ENCODE assay signal across 1 cellular context in genomic region chr9:33331411-33331891, GRCh38.
TF ChIP-seq lines count a peak whose summit lies in the region.

No MANE protein-coding gene starts in this region.

TF ChIP-seq in K562, 482 proteins besides CTCF, POLR2A, EP300 and RAD21 (continued from another document and continues in another):
- TF ChIP-seq CHAMP1 (IDR thresholded peaks at IDR 0.05): no peak
- no peak for TF ChIP-seq ATF7 (IDR thresholded peaks at IDR 0.05)
- TF ChIP-seq PREB (CRISPR knock-in tag; IDR thresholded peaks at IDR 0.05): no peak
- TF ChIP-seq ZNF239 (CRISPR knock-in tag; IDR thresholded peaks at IDR 0.05): no peak
- no peak for TF ChIP-seq ZNF143 (CRISPR knock-in tag; IDR thresholded peaks at IDR 0.05)
- TF ChIP-seq ZSCAN29 (IDR thresholded peaks at IDR 0.05): no peak
- peak; percentile 84 for TF ChIP-seq SMARCE1 (IDR thresholded peaks at IDR 0.05)
- no peak for TF ChIP-seq ZNF431 (CRISPR knock-in tag; IDR thresholded peaks at IDR 0.05)
- TF ChIP-seq ELF2 (CRISPR knock-in tag; IDR thresholded peaks at IDR 0.05): no peak
- peak; percentile 85 for TF ChIP-seq FOSL1 (tag; conservative IDR thresholded peaks at IDR 0.05)
- no peak for TF ChIP-seq KDM1A (IDR thresholded peaks at IDR 0.05)
- no peak for TF ChIP-seq SP2 (IDR thresholded peaks at IDR 0.05; ENCODE audit: extremely low read depth, low read depth, low read length, poor library complexity, severe bottlenecking)
- TF ChIP-seq KDM4B (IDR thresholded peaks at IDR 0.05; ENCODE audit: borderline replicate concordance in 2 of 2, low read depth in 1 of 2): no peak
- no peak for TF ChIP-seq RREB1 (CRISPR knock-in tag; IDR thresholded peaks at IDR 0.05)
- TF ChIP-seq YY1 (IDR thresholded peaks at IDR 0.05; ENCODE audit: borderline replicate concordance in 1 of 3, control insufficient read depth in 1 of 3, extremely low read depth in 1 of 3, insufficient read depth in 3 of 3, insufficient read length in 1 of 3, insufficient replicate concordance in 2 of 3, low read depth in 1 of 3, low read length in 2 of 3): no peak
- TF ChIP-seq SFPQ (IDR thresholded peaks at IDR 0.05; ENCODE audit: low read depth, low read length): no peak
- TF ChIP-seq THRB (CRISPR knock-in tag; conservative IDR thresholded peaks at IDR 0.05): no peak
- no peak for TF ChIP-seq SP1 (CRISPR knock-in tag; IDR thresholded peaks at IDR 0.05)
- TF ChIP-seq CUX1 (CRISPR knock-in tag; IDR thresholded peaks at IDR 0.05): no peak
- no peak for TF ChIP-seq SMAD2 (IDR thresholded peaks at IDR 0.05; ENCODE audit: low read depth, low read length)
- no peak for TF ChIP-seq ZNF778 (CRISPR knock-in tag; IDR thresholded peaks at IDR 0.05)
- TF ChIP-seq CSDE1 (IDR thresholded peaks at IDR 0.05): no peak
- TF ChIP-seq LARP7 (IDR thresholded peaks at IDR 0.05): no peak
- TF ChIP-seq USF1 (CRISPR knock-in tag; IDR thresholded peaks at IDR 0.05): no peak
- peak in 1 of 2 experiments; percentile 31; a peak in 1 of 4 replicates for TF ChIP-seq TBL1XR1 (IDR thresholded peaks at IDR 0.05; ENCODE audit: low read length in 2 of 2)
- TF ChIP-seq FOXM1 (IDR thresholded peaks at IDR 0.05; ENCODE audit: low read depth): peak; percentile 76
- no peak for TF ChIP-seq FOXM1 (CRISPR knock-in tag; IDR thresholded peaks at IDR 0.05; ENCODE audit: low read depth)
- TF ChIP-seq ZNF263 (CRISPR knock-in tag; IDR thresholded peaks at IDR 0.05; ENCODE audit: borderline replicate concordance): no peak
- no peak for TF ChIP-seq ZNF3 (CRISPR knock-in tag; IDR thresholded peaks at IDR 0.05)
- no peak for TF ChIP-seq ZNF175 (CRISPR knock-in tag; IDR thresholded peaks at IDR 0.05; ENCODE audit: low read depth)
- TF ChIP-seq SRSF3 (IDR thresholded peaks at IDR 0.05; ENCODE audit: insufficient read depth, low read length): no peak
- TF ChIP-seq CC2D1A (IDR thresholded peaks at IDR 0.05): peak; percentile 80; the same call in 1 of the 2 replicates
- no peak for TF ChIP-seq HDGF (IDR thresholded peaks at IDR 0.05)
- peak; percentile 94 for TF ChIP-seq TEAD4 (IDR thresholded peaks at IDR 0.05; ENCODE audit: low read length)
- TF ChIP-seq TEAD4 (CRISPR knock-in tag; IDR thresholded peaks at IDR 0.05; ENCODE audit: borderline replicate concordance): no peak
- TF ChIP-seq FOXP1 (CRISPR knock-in tag; IDR thresholded peaks at IDR 0.05): no peak
- no peak for TF ChIP-seq TGIF2 (CRISPR knock-in tag; IDR thresholded peaks at IDR 0.05)
- TF ChIP-seq COPS2 (conservative IDR thresholded peaks at IDR 0.05): no peak
- no peak for TF ChIP-seq RNF219 (CRISPR knock-in tag; IDR thresholded peaks at IDR 0.05)
- TF ChIP-seq JUND (IDR thresholded peaks at IDR 0.05; ENCODE audit: borderline replicate concordance, low read depth, low read length): peak; percentile 57; the same call in 1 of the 2 replicates
- peak; percentile 66; the same call in 1 of the 3 replicates for TF ChIP-seq JUND (tag; IDR thresholded peaks at IDR 0.05; ENCODE audit: borderline replicate concordance, low read depth, low read length)
- TF ChIP-seq STAT5A (IDR thresholded peaks at IDR 0.05; ENCODE audit: borderline replicate concordance, low read length): peak; percentile 57; the same call in 1 of the 2 replicates
